ENCODE assay signal across 8 cellular contexts in genomic region chr1:154609398-154610380, GRCh38. TPM values are rescaled to one million over a fixed set of nuclear protein-coding genes. Genes with fewer than 3 reads are reported as not detected.
DNase-seq lines count a peak whose midpoint lies in the region; ATAC-seq and TF ChIP-seq lines count a peak whose summit lies in the region.

No MANE protein-coding gene starts in this region.

- H3K27ac Mint-ChIP-seq in CD4-positive, alpha-beta T cell: peak overlapping the region; percentile 93
- H3K27ac Mint-ChIP-seq in activated CD8-positive, alpha-beta T cell treated with anti-CD3 and anti-CD28 coated beads for 36 hours: peak overlapping the region; percentile 98

- peak overlapping the region; percentile 95 for H3K4me3 Mint-ChIP-seq in CD4-positive, alpha-beta T cell
- peak overlapping the region; percentile 89 for H3K4me3 Mint-ChIP-seq in activated CD8-positive, alpha-beta T cell treated with anti-CD3 and anti-CD28 coated beads for 36 hours

- H3K36me3 Mint-ChIP-seq in CD4-positive, alpha-beta T cell (ENCODE audit: low read depth): peaks cover 26% of the 10 kb centered on the region
- peaks cover 29% of the 10 kb centered on the region for H3K36me3 Mint-ChIP-seq in activated CD8-positive, alpha-beta T cell treated with anti-CD3 and anti-CD28 coated beads for 36 hours (ENCODE audit: low read depth)

- H3K9me3 Mint-ChIP-seq in CD4-positive, alpha-beta T cell: no peaks in the 10 kb centered on the region
- no peaks in the 10 kb centered on the region for H3K9me3 Mint-ChIP-seq in activated CD8-positive, alpha-beta T cell treated with anti-CD3 and anti-CD28 coated beads for 36 hours

- intact Hi-C loops in CD4-positive, alpha-beta T cell (cut with DNase I, micrococcal nuclease): loop anchor here (1.0 to 5.0 kb wide), 3 partner anchors 18 to 583 kb away; partner anchors contain the start of gene UBE2Q1 (in 2 of the 2)
- intact Hi-C loops in activated CD8-positive, alpha-beta T cell treated with anti-CD3 and anti-CD28 coated beads for 36 hours (cut with micrococcal nuclease): no loop called here

- ATAC-seq in CD4-positive, alpha-beta T cell (ENCODE audit: poor library complexity): peak; percentile 66
- peak; percentile 31 for ATAC-seq in activated CD8-positive, alpha-beta T cell treated with anti-CD3 and anti-CD28 coated beads for 36 hours
- ATAC-seq in GM21717 (IDR thresholded peaks at IDR 0.05; ENCODE audit: unreplicated experiment): no peak
- ATAC-seq in GM18519 (IDR thresholded peaks at IDR 0.05; ENCODE audit: low FRiP score, unreplicated experiment): no peak

- H3K4me3 ChIP-seq in MG63: no peak overlapping the region
- peak overlapping the region in 1 of 2 donors; percentile 92 for H3K4me3 ChIP-seq in foreskin fibroblast (ENCODE audit: low read depth in 1 of 2, low read length in 2 of 2)

- no peak for TF ChIP-seq CTCF in CD4-positive, alpha-beta T cell (IDR thresholded peaks at IDR 0.05)
- TF ChIP-seq CTCF in activated CD8-positive, alpha-beta T cell treated with anti-CD3 and anti-CD28 coated beads for 36 hours (IDR thresholded peaks at IDR 0.05): no peak
- no peak for TF ChIP-seq CTCF in foreskin fibroblast (IDR thresholded peaks at IDR 0.05; ENCODE audit: low read depth, low read length)

- H3K27ac ChIP-seq in CD4-positive, alpha-beta T cell (ENCODE audit: low read depth, low read length): peak overlapping the region; percentile 95

- no peaks in the 10 kb centered on the region for H3K27me3 Mint-ChIP-seq in CD4-positive, alpha-beta T cell
- no peaks in the 10 kb centered on the region for H3K27me3 Mint-ChIP-seq in activated CD8-positive, alpha-beta T cell treated with anti-CD3 and anti-CD28 coated beads for 36 hours

- DNase-seq in CD4-positive, alpha-beta T cell: peak in 9 of 10 experiments; percentile 33 to 67 (median 49)
- DNase-seq in MG63 (peak; percentile 28), foreskin fibroblast (peak; percentile 33 to 56), midbrain (lab: John Stamatoyannopoulos, UW) (no peak)
- DNase-seq in activated CD8-positive, alpha-beta T cell treated with anti-CD3 and anti-CD28 coated beads for 36 hours: peak; percentile 75
- peak; percentile 59 for DNase-seq in stimulated activated CD4-positive, alpha-beta T cell treated with anti-CD3 and anti-CD28 coated beads, Interleukin-2, amount 100 ng/mL, for 4 hours (ENCODE audit: low read depth)

- POLR2A ChIA-PET in CD4-positive, alpha-beta T cell (lab: Charles Lee): interaction anchor here (0.7 to 5.2 kb wide), 6 partner anchors 11 to 327 kb away, joined by 3 to 53 read pairs (median 5); partner anchors contain the start of gene PMVK
- POLR2A ChIA-PET in activated CD8-positive, alpha-beta T cell treated with anti-CD3 and anti-CD28 coated beads for 36 hours (lab: Charles Lee): interaction anchor here (0.9 to 3.0 kb wide), 8 partner anchors 11 to 181 kb away, joined by 3 to 13 read pairs (median 6); no protein-coding TSS in a partner anchor

- peaks cover 21% of the 10 kb centered on the region for H3K36me3 ChIP-seq in MG63

- no peaks in the 10 kb centered on the region for H3K9me3 ChIP-seq in CD4-positive, alpha-beta T cell (ENCODE audit: control insufficient read depth, low read length)
- no peaks in the 10 kb centered on the region for H3K9me3 ChIP-seq in MG63

- H3K27me3 ChIP-seq in CD4-positive, alpha-beta T cell (ENCODE audit: control insufficient read depth, insufficient read depth, low read length): no peaks in the 10 kb centered on the region
- H3K27me3 ChIP-seq in MG63: no peaks in the 10 kb centered on the region

- CTCF ChIA-PET in CD4-positive, alpha-beta T cell (lab: Charles Lee): interaction anchor here (1.0 to 1.7 kb wide), 3 partner anchors 18 to 334 kb away, joined by 3 to 7 read pairs (median 3); no protein-coding TSS in a partner anchor
- CTCF ChIA-PET in activated CD8-positive, alpha-beta T cell treated with anti-CD3 and anti-CD28 coated beads for 36 hours (lab: Charles Lee): interaction anchor here (0.6 to 2.7 kb wide), 6 partner anchors 11 to 117 kb away, joined by 3 to 12 read pairs (median 4); no protein-coding TSS in a partner anchor

- peaks cover 75% of the 10 kb centered on the region for H3K4me1 Mint-ChIP-seq in CD4-positive, alpha-beta T cell (ENCODE audit: low read depth)
- H3K4me1 Mint-ChIP-seq in activated CD8-positive, alpha-beta T cell treated with anti-CD3 and anti-CD28 coated beads for 36 hours (ENCODE audit: low read depth): peaks cover 61% of the 10 kb centered on the region

RNA-seq across cellular contexts. Expression of gene ADAR, which starts 1.7 kb away (rescaled TPM):
- 100 to 1,000 TPM; 206 to 210 TPM for total RNA-seq in CD4-positive, alpha-beta T cell
- total RNA-seq in MG63 (2014; rRNA removed; shearing (Covaris generic); ENCODE audit: low replicate concordance): 63.6 and 63.9 TPM in 2 replicates
- total RNA-seq in activated CD8-positive, alpha-beta T cell treated with anti-CD3 and anti-CD28 coated beads for 36 hours: 100 to 1,000 TPM; 261 to 267 TPM

RNA-seq across cellular contexts. Expression of gene CHRNB2, which starts 42.1 kb away (rescaled TPM):
- not detected for total RNA-seq in CD4-positive, alpha-beta T cell
- not detected in 2 replicates for total RNA-seq in MG63 (2014; rRNA removed; shearing (Covaris generic); ENCODE audit: low replicate concordance)
- total RNA-seq in activated CD8-positive, alpha-beta T cell treated with anti-CD3 and anti-CD28 coated beads for 36 hours: not detected

RNA-seq across cellular contexts. Expression of gene UBE2Q1, which starts 51.2 kb away (rescaled TPM):
- total RNA-seq in CD4-positive, alpha-beta T cell: 10 to 100 TPM; 78.7 to 82.3 TPM
- 38.1 and 66.0 TPM in 2 replicates for total RNA-seq in MG63 (2014; rRNA removed; shearing (Covaris generic); ENCODE audit: low replicate concordance)
- 10 to 100 TPM; 71.2 to 74.6 TPM for total RNA-seq in activated CD8-positive, alpha-beta T cell treated with anti-CD3 and anti-CD28 coated beads for 36 hours

Comparison
In these comparisons a context has a peak if more than half of its experiments do, and no peak if none do; other contexts are left out.
1. ATAC-seq: peak in CD4-positive, alpha-beta T cell (single experiment) and activated CD8-positive, alpha-beta T cell treated with anti-CD3 and anti-CD28 coated beads for 36 hours (single experiment); none in GM21717 (single experiment) and GM18519 (single experiment).